In the genomic region with DNA sequence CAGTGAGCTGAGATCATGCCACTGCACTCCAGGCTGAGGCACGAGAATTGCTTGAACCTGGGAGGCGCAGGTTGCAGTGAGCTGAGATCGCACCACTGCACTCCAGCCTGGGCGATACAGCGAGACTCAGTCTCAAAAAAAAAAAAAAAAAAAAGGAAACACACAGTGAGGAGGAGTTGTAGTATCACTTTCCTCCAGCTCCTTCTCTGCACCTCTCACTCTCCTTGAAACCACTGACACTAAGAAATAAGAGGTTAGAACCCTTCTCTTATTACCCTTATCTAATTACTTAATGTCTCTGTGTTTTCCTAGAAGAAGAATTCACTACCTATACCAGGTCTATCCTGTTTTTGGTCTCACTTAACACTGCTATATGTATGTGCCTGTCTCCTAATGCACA, we compare ENCODE assay signal across 15 cellular contexts. TPM values are rescaled to one million over a fixed set of nuclear protein-coding genes. Genes with fewer than 3 reads are reported as not detected.
DNase-seq lines count a peak whose midpoint lies in the region; ATAC-seq and TF ChIP-seq lines count a peak whose summit lies in the region.
"Had no signal": no experiment of that assay in that cellular context is flagged by ENCODE, and none has a peak within 500 bp of the region (broad histone marks: within the 10 kb centered on the region; RNA-seq: fewer than 3 reads in every experiment).

No MANE protein-coding gene starts in this region.

- H3K36me3 Mint-ChIP-seq in CD14-positive monocyte (peaks cover 35 to 58% of the 10 kb centered on the region in 2 donors), Calu3 (ENCODE audit: insufficient read depth, unreplicated experiment) (no peaks in the 10 kb centered on the region)
- peaks cover 15% of the 10 kb centered on the region for H3K36me3 Mint-ChIP-seq in effector memory CD8-positive, alpha-beta T cell (ENCODE audit: insufficient read depth)

- peaks cover 0 to 2% (median 1%) of the 10 kb centered on the region in 3 donors for H3K27me3 Mint-ChIP-seq in CD14-positive monocyte (ENCODE audit: low read depth in 3 of 3)
- H3K27me3 Mint-ChIP-seq in effector memory CD8-positive, alpha-beta T cell: no peaks in the 10 kb centered on the region
- H3K27me3 Mint-ChIP-seq in Calu3 (ENCODE audit: unreplicated experiment): no peaks in the 10 kb centered on the region
- H3K27me3 Mint-ChIP-seq: progenitor cell of endocrine pancreas had no signal

- TF ChIP-seq CTCF in CD14-positive monocyte (IDR thresholded peaks at IDR 0.05) (no peak), HL-60 (IDR thresholded peaks at IDR 0.05; ENCODE audit: insufficient read depth, low read length) (no peak), foreskin fibroblast (IDR thresholded peaks at IDR 0.05; ENCODE audit: low read depth, low read length) (no peak), Calu3 (IDR thresholded peaks at IDR 0.05; ENCODE audit: unreplicated experiment) (no peak)

- peaks cover 0 to 2% (median 0%) of the 10 kb centered on the region in 7 donors for H3K9me3 Mint-ChIP-seq in CD14-positive monocyte
- no peaks in the 10 kb centered on the region for H3K9me3 Mint-ChIP-seq in effector memory CD8-positive, alpha-beta T cell
- H3K9me3 Mint-ChIP-seq in Calu3 (ENCODE audit: low read depth, unreplicated experiment): peaks cover 3% of the 10 kb centered on the region

- H3K4me3 Mint-ChIP-seq in CD14-positive monocyte (no peak overlapping the region), Calu3 (ENCODE audit: low read depth, unreplicated experiment) (no peak overlapping the region)
- peak overlapping the region; percentile 77 to 84 for H3K4me3 Mint-ChIP-seq in effector memory CD8-positive, alpha-beta T cell

- BruUV-seq in Calu3 (replicated peaks; lab: Mats Ljungman, UMichigan): no TSS peak

- ATAC-seq in GM18502 (IDR thresholded peaks at IDR 0.05; ENCODE audit: poor library complexity, unreplicated experiment) (peak; percentile 50), HG02588 (IDR thresholded peaks at IDR 0.05; ENCODE audit: unreplicated experiment) (no peak)
- peak; percentile 65 for ATAC-seq in effector memory CD8-positive, alpha-beta T cell (replicated peaks)
- ATAC-seq: activated CD4-positive, CD25-positive, alpha-beta regulatory T cell treated with anti-CD3 and anti-CD28 coated beads, Interleukin-2, amount 50 U/mL, for 24 hours; body of pancreas had no signal

- H3K27ac ChIP-seq in HL-60 (replicated peaks): 0 out of 2 replicates have a peak overlapping the region, but pooled peaks have one; percentile 11
- H3K27ac ChIP-seq: body of pancreas had no signal

- H3K4me1 Mint-ChIP-seq in CD14-positive monocyte (peaks cover 66% of the 10 kb centered on the region), Calu3 (ENCODE audit: low read depth, unreplicated experiment) (peaks cover 30% of the 10 kb centered on the region)
- H3K4me1 Mint-ChIP-seq in effector memory CD8-positive, alpha-beta T cell (ENCODE audit: low read depth in 2 of 2): peaks cover 53 to 71% of the 10 kb centered on the region in 2 donors

- H3K4me3 ChIP-seq in HL-60 (replicated peaks; ENCODE audit: insufficient read depth, low read length) (no peak overlapping the region), foreskin fibroblast (ENCODE audit: low read depth in 1 of 2, low read length in 2 of 2) (no peak overlapping the region)
- H3K4me3 ChIP-seq: body of pancreas, MG63 had no signal

- CTCF ChIA-PET in Calu3 (lab: Charles Lee): interaction anchor here (0.5 kb wide), 1 partner anchor 125 kb away, joined by 4 read pairs; no protein-coding TSS in a partner anchor

- intact Hi-C loops in CD14-positive monocyte (cut with micrococcal nuclease): no loop called here
- intact Hi-C loops in Calu3 (cut with micrococcal nuclease; ENCODE audit: unreplicated experiment): no loop called here

- no peaks in the 10 kb centered on the region for H3K27me3 ChIP-seq in HL-60 (ENCODE audit: insufficient read depth, poor library complexity, severe bottlenecking)
- H3K27me3 ChIP-seq: BE2C, body of pancreas, MG63 had no signal

- DNase-seq in CD14-positive monocyte (ENCODE audit: low spot score) (no peak), HL-60 (ENCODE audit: low read depth in 1 of 2, low spot score in 1 of 2) (no peak), foreskin fibroblast (no peak), Calu3 (no peak), Ammon's horn (ENCODE audit: low spot score) (no peak)
- no peak for DNase-seq in effector memory CD8-positive, alpha-beta T cell
- DNase-seq: BE2C, body of pancreas, hypothalamus, MG63, NCI-H2029 treated with DMSO at 0.1 percent for 48 hours had no signal

- H3K27ac Mint-ChIP-seq in CD14-positive monocyte: peak overlapping the region in 4 of 7 donors; percentile 72 to 92 (median 76)
- H3K27ac Mint-ChIP-seq in effector memory CD8-positive, alpha-beta T cell: peak overlapping the region; percentile 92 to 94
- H3K27ac Mint-ChIP-seq in Calu3 (ENCODE audit: unreplicated experiment): no peak overlapping the region
- H3K27ac Mint-ChIP-seq: progenitor cell of endocrine pancreas had no signal

RNA-seq across cellular contexts. Expression of a gene that starts 31.7 kb away (rescaled TPM):
- 100 to 1,000 TPM; 135 to 159 TPM for polyA plus RNA-seq in CD14-positive monocyte
- 25.1 and 28.9 TPM in 2 replicates for total RNA-seq in Calu3 (2022)

Comparison
In these comparisons a context has a peak if more than half of its experiments do, and no peak if none do; other contexts are left out.
1. H3K4me3 Mint-ChIP-seq: peak in effector memory CD8-positive, alpha-beta T cell (2 of 2); none in CD14-positive monocyte (0 of 2) and Calu3 (single experiment).